ENCODE assay signal across 27 cellular contexts in the genomic region with DNA sequence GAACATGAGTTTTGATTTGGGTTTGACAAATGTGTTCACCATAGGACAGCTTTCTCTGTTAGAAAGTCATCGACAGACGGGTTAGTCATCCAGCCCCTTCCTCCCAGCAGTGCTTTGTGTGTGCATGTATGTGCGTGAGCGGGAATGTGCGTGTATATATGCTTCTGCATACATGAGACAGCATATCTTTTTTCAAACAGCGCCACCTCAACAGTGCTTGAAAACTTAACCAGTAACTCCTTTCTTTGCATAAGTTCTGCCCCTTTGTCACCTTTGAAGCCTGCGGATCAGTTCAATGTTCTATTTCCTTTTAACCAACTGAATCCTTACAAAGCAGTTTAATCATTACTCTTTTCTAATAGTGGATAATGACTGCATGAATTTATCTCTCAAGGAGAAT.
DNase-seq lines count a peak whose midpoint lies in the region; ATAC-seq and TF ChIP-seq lines count a peak whose summit lies in the region.
"Had no signal": no experiment of that assay in that cellular context is flagged by ENCODE, and none has a peak within 500 bp of the region (broad histone marks: within the 10 kb centered on the region; RNA-seq: fewer than 3 reads in every experiment).

No MANE protein-coding gene starts in this region.

- H3K27ac ChIP-seq in SU-DHL-6 (ENCODE audit: low read depth, low read length): peak overlapping the region; percentile 23; the same call in 1 of the 2 replicates
- H3K27ac ChIP-seq in prostate gland: no peak overlapping the region
- no peak overlapping the region for H3K27ac ChIP-seq in left ventricle myocardium inferior (replicated peaks)
- H3K27ac ChIP-seq: BLaER1 treated with 17β-estradiol and CSF1 and Interleukin-3, amounts not matched to agents 10 nM and 100 nM; Peyer's patch had no signal

- no peak for TF ChIP-seq POLR2A in prostate gland (IDR thresholded peaks at IDR 0.05)

- H2AFZ ChIP-seq in Loucy (ENCODE audit: low read length): peak overlapping the region; percentile 15; the same call in 1 of the 2 replicates
- peak overlapping the region; percentile 77 for H2AFZ ChIP-seq in SU-DHL-6 (ENCODE audit: low read depth, low read length, severe bottlenecking)

- peaks cover 18% of the 10 kb centered on the region for H3K4me1 Mint-ChIP-seq in osteocyte (ENCODE audit: unreplicated experiment)
- H3K4me1 Mint-ChIP-seq: CD4-positive, alpha-beta memory T cell had no signal

- 92% methylated on average over 7 of the region's 7 CpGs for WGBS in prostate gland

- H3F3A ChIP-seq in Loucy (ENCODE audit: low read depth) (no peaks in the 10 kb centered on the region), SU-DHL-6 (ENCODE audit: insufficient read depth) (no peaks in the 10 kb centered on the region)

- no peaks in the 10 kb centered on the region for H3K9me3 ChIP-seq in Loucy (ENCODE audit: insufficient read depth, low read depth, low read length)
- H3K9me3 ChIP-seq in SU-DHL-6 (ENCODE audit: insufficient read depth, low read length): no peaks in the 10 kb centered on the region
- no peaks in the 10 kb centered on the region for H3K9me3 ChIP-seq in prostate gland
- H3K9me3 ChIP-seq in left ventricle myocardium inferior (replicated peaks): no peaks in the 10 kb centered on the region
- H3K9me3 ChIP-seq: Caco-2, Peyer's patch had no signal

- peaks cover 6% of the 10 kb centered on the region for H3K9me3 Mint-ChIP-seq in osteocyte (ENCODE audit: unreplicated experiment)
- H3K9me3 Mint-ChIP-seq: CD4-positive, alpha-beta memory T cell had no signal

- H3K4me3 ChIP-seq in Loucy (ENCODE audit: low read length, poor library complexity, severe bottlenecking): no peak overlapping the region
- no peak overlapping the region for H3K4me3 ChIP-seq in SU-DHL-6 (ENCODE audit: insufficient read depth, low read length, poor library complexity, severe bottlenecking)
- no peak overlapping the region for H3K4me3 ChIP-seq in epithelial cell of proximal tubule (ENCODE audit: low read depth, low read length)
- H3K4me3 ChIP-seq in prostate gland: no peak overlapping the region
- H3K4me3 ChIP-seq in left ventricle myocardium inferior: no peak overlapping the region
- H3K4me3 ChIP-seq: BLaER1 treated with 17β-estradiol and CSF1 and Interleukin-3, amounts not matched to agents 10 nM and 100 nM; Peyer's patch; SK-N-MC had no signal

- peak; percentile 9; the same call in 1 of the 2 replicates for TF ChIP-seq CTCF in Loucy (conservative IDR thresholded peaks at IDR 0.05; ENCODE audit: low read length)
- TF ChIP-seq CTCF in SU-DHL-6 (IDR thresholded peaks at IDR 0.05; ENCODE audit: insufficient read depth, low read length, poor library complexity, severe bottlenecking): peak; percentile 43
- peak; percentile 8 for TF ChIP-seq CTCF in epithelial cell of proximal tubule (conservative IDR thresholded peaks at IDR 0.05; ENCODE audit: low read depth, low read length)
- TF ChIP-seq CTCF in osteocyte (IDR thresholded peaks at IDR 0.05): no peak
- no peak for TF ChIP-seq CTCF in prostate gland (IDR thresholded peaks at IDR 0.05)
- TF ChIP-seq CTCF in left ventricle myocardium inferior (IDR thresholded peaks at IDR 0.05; ENCODE audit: borderline replicate concordance): no peak

- no peaks in the 10 kb centered on the region for H3K9me2 ChIP-seq in Loucy (replicated peaks; ENCODE audit: low read depth, low read length)
- H3K9me2 ChIP-seq in SU-DHL-6 (replicated peaks; ENCODE audit: insufficient read depth, low read length): no peaks in the 10 kb centered on the region

- H3K27me3 ChIP-seq in Loucy (ENCODE audit: insufficient read depth, low read length, poor library complexity, severe bottlenecking): no peaks in the 10 kb centered on the region
- no peaks in the 10 kb centered on the region for H3K27me3 ChIP-seq in SU-DHL-6 (ENCODE audit: low read length)
- no peaks in the 10 kb centered on the region for H3K27me3 ChIP-seq in prostate gland (replicated peaks; ENCODE audit: insufficient read depth)
- no peaks in the 10 kb centered on the region for H3K27me3 ChIP-seq in left ventricle myocardium inferior (ENCODE audit: low read depth)
- H3K27me3 ChIP-seq: BLaER1 treated with 17β-estradiol and CSF1 and Interleukin-3, amounts not matched to agents 10 nM and 100 nM; Peyer's patch had no signal

- H3K27ac Mint-ChIP-seq in osteocyte (ENCODE audit: unreplicated experiment): no peak overlapping the region
- H3K27ac Mint-ChIP-seq: CD4-positive, alpha-beta memory T cell; IgD-negative memory B cell; T-helper 1 cell treated with Interleukin-12 subunit alpha and Interleukin-12 subunit beta and Interleukin-4 antibody, amounts not matched to agents 30 μg/mL and 1 μg/mL, for 36 hours had no signal

- H3K79me2 ChIP-seq in Loucy (ENCODE audit: insufficient read depth, low read length): no peaks in the 10 kb centered on the region
- H3K79me2 ChIP-seq in SU-DHL-6 (ENCODE audit: insufficient read depth, low read length): no peaks in the 10 kb centered on the region

- no peaks in the 10 kb centered on the region for H3K27me3 Mint-ChIP-seq in osteocyte (ENCODE audit: unreplicated experiment)
- H3K27me3 Mint-ChIP-seq: IgD-negative memory B cell had no signal

- H3K9ac ChIP-seq in Loucy (ENCODE audit: low read depth, low read length, poor library complexity, severe bottlenecking) (no peak overlapping the region), SU-DHL-6 (ENCODE audit: low read length) (peak overlapping the region; percentile 29)
- H3K9ac ChIP-seq: BLaER1 treated with 17β-estradiol and CSF1 and Interleukin-3, amounts not matched to agents 10 nM and 100 nM had no signal

- no peak for ATAC-seq in HG02973 (IDR thresholded peaks at IDR 0.05; ENCODE audit: unreplicated experiment)

- H3K4me2 ChIP-seq in Loucy (ENCODE audit: low read depth, low read length, poor library complexity, severe bottlenecking) (no peak overlapping the region), SU-DHL-6 (ENCODE audit: low read depth, low read length, poor library complexity, severe bottlenecking) (peak overlapping the region; percentile 32)
- H3K4me2 ChIP-seq: BLaER1 treated with 17β-estradiol and CSF1 and Interleukin-3, amounts not matched to agents 10 nM and 100 nM had no signal

- no peak overlapping the region for H3K4me3 Mint-ChIP-seq in osteocyte (ENCODE audit: unreplicated experiment)
- H3K4me3 Mint-ChIP-seq: CD4-positive, alpha-beta memory T cell; IgD-negative memory B cell; T-helper 1 cell treated with Interleukin-12 subunit alpha and Interleukin-12 subunit beta and Interleukin-4 antibody, amounts not matched to agents 30 μg/mL and 1 μg/mL, for 36 hours had no signal

- DNase-seq in epithelial cell of proximal tubule (ENCODE audit: low read depth) (no peak), osteocyte (ENCODE audit: extremely low spot score, unreplicated experiment) (peak; percentile 21), NCI-H510A treated with DMSO at 0.1 percent for 48 hours (lab: John Stamatoyannopoulos, UW) (no peak), prostate gland (ENCODE audit: low spot score) (no peak), left ventricle myocardium inferior (no peak)
- DNase-seq: Caco-2; CD4-positive, alpha-beta memory T cell; DMS79; EL; GF-D8; HCEC 1CT; MV-4-11; NCI-H1105; NCI-H1694; NCI-H2227 treated with DMSO at 0.1 percent for 48 hours; NCI-H748 treated with DMSO at 0.1 percent for 48 hours; Peyer's patch; SIG-M5; SW 1271; T-helper 9 cell had no signal

- no peaks in the 10 kb centered on the region for H3K36me3 ChIP-seq in Loucy (ENCODE audit: insufficient read depth, low read length)
- H3K36me3 ChIP-seq in SU-DHL-6 (ENCODE audit: low read length): no peaks in the 10 kb centered on the region
- no peaks in the 10 kb centered on the region for H3K36me3 ChIP-seq in prostate gland
- H3K36me3 ChIP-seq in left ventricle myocardium inferior: no peaks in the 10 kb centered on the region
- H3K36me3 ChIP-seq: BLaER1 treated with 17β-estradiol and CSF1 and Interleukin-3, amounts not matched to agents 10 nM and 100 nM; Peyer's patch had no signal

- intact Hi-C loops in prostate gland (cut with DNase I) (no loop called here), left ventricle myocardium inferior (cut with micrococcal nuclease) (no loop called here)

- peaks cover 18% of the 10 kb centered on the region for H3K4me1 ChIP-seq in Loucy (ENCODE audit: insufficient read depth, low read length, poor library complexity, severe bottlenecking)
- H3K4me1 ChIP-seq in prostate gland (replicated peaks): no peaks in the 10 kb centered on the region
- H3K4me1 ChIP-seq in left ventricle myocardium inferior: no peaks in the 10 kb centered on the region
- H3K4me1 ChIP-seq: Caco-2, Peyer's patch had no signal

- no peaks in the 10 kb centered on the region for H3K36me3 Mint-ChIP-seq in osteocyte (ENCODE audit: unreplicated experiment)
- H3K36me3 Mint-ChIP-seq: CD4-positive, alpha-beta memory T cell had no signal

- no peaks in the 10 kb centered on the region for H4K20me1 ChIP-seq in Loucy (ENCODE audit: insufficient read depth, low read length, poor library complexity, severe bottlenecking)
- H4K20me1 ChIP-seq in SU-DHL-6 (ENCODE audit: low read depth, low read length): no peaks in the 10 kb centered on the region
- H4K20me1 ChIP-seq: BLaER1 treated with 17β-estradiol and CSF1 and Interleukin-3, amounts not matched to agents 10 nM and 100 nM had no signal

Comparison
In these comparisons a context has a peak if more than half of its experiments do, and no peak if none do; other contexts are left out.
1. CTCF ChIP-seq: peak in Loucy (single experiment), SU-DHL-6 (single experiment) and epithelial cell of proximal tubule (single experiment); none in osteocyte (single experiment), prostate gland (0 of 4) and left ventricle myocardium inferior (single experiment).